ENCODE assay signal across 8 cellular contexts in the genomic region with DNA sequence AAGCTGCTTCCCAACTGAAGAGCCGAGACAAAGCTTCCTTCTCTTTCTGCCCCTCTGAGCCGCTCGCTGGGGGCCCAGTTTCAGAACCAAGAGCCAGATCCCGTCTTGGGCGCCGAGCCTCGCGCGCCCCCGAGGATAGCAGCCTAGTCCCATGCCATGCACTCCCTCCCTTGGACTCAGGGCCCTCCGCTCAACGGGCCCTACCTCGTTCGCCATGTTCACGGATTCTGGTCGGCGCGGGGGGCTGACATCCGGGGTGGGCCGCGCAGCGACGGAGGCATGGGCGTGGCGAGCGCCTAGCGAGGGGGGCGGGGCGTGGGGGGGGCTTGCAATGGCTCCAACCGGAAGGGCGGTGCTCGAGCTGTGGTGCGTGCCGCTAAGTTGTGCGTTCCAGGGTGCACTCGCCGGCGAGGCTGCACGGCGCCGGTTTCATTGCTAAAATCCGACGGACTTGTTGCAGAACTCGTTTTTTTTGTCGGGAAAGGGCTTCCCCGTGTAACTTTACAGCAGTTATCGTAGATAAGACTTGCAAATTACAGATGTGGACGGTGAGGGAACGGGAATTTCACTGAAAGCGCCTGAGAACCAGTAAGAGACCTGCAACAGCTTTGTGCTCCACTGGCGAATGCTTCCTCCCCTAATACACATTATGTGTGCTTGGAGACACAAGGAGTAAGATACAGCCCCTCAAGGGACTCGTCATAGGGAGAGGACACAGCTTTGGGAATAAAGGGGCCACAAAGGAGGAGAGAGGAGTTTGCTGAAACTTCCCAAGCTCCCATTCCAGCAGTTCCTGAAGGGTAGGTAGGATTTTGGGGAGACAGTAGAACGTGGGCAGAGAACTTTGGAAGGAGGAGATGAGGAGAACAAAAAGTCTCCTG. TPM values are rescaled to one million over a fixed set of nuclear protein-coding genes. Genes with fewer than 3 reads are reported as not detected.
DNase-seq lines count a peak whose midpoint lies in the region; ATAC-seq and TF ChIP-seq lines count a peak whose summit lies in the region.

A gene (minus strand): TSS at position 304 of the 881 bp plus-strand sequence. CDS start 88 bp downstream, at position 216.

- peak; percentile 93 for ATAC-seq in GM18907 (IDR thresholded peaks at IDR 0.05; ENCODE audit: unreplicated experiment)
- ATAC-seq in HG03139 (IDR thresholded peaks at IDR 0.05; ENCODE audit: unreplicated experiment) = peak; percentile 95

- H3K27me3 ChIP-seq in AG04450 (ENCODE audit: control insufficient read depth, insufficient read depth, low read length) = no peaks in the 10 kb centered on the region

- peak; percentile 55 for DNase-seq in AG04450 (ENCODE audit: low read depth, low spot score)
- DNase-seq in NCI-H2227 (lab: John Stamatoyannopoulos, UW; ENCODE audit: unreplicated experiment) = peak; percentile 84
- peak; percentile 81 for DNase-seq in activated CD4-positive, CD25-positive, alpha-beta regulatory T cell treated with anti-CD3 and anti-CD28 coated beads, Interleukin-2, amount 50 U/mL, for 16 hours (ENCODE audit: low read depth, low spot score)
- peak; percentile 82 for DNase-seq in central memory CD4-positive, alpha-beta T cell
- peak; percentile 82 for DNase-seq in iris pigment epithelial cell (ENCODE audit: low read depth)
- DNase-seq in stimulated activated CD4-positive, alpha-beta T cell treated with anti-CD3 and anti-CD28 coated beads, Interleukin-12 subunit alpha, Interleukin-12 subunit beta, amount 100 ng/mL, for 24 hours (ENCODE audit: low read depth in 2 of 2) = peak; percentile 82 to 84

- CTCF ChIA-PET in AG04450 (lab: Charles Lee) = interaction anchor here (0.6 to 1.6 kb wide), 4 partner anchors 33 to 317 kb away, joined by 4 to 6 read pairs (median 4); a partner anchor contains a TSS

- POLR2A ChIA-PET in AG04450 (lab: Yijun Ruan, JAX) = interaction anchor here (0.5 to 2.3 kb wide), 12 partner anchors 9 to 945 kb away, joined by 3 to 5 read pairs (median 4); a partner anchor contains a TSS

- peaks cover 5% of the 10 kb centered on the region; the same call in 1 of the 2 replicates for H3K9me3 ChIP-seq in AG04450 (ENCODE audit: control insufficient read depth, insufficient read depth, low read length)

- H3K27ac ChIP-seq in AG04450 (ENCODE audit: low read depth, low read length) = peak within 1 kb of the TSS; percentile 94

- peak within 1 kb of the TSS; percentile 90 for H3K4me3 ChIP-seq in AG04450 (ENCODE audit: low read depth, low read length)

- no peak for TF ChIP-seq CTCF in AG04450 (IDR thresholded peaks at IDR 0.05; ENCODE audit: low read depth, low read length)

RNA-seq across cellular contexts. Expression of the gene that starts here (rescaled TPM):
- 349 and 437 TPM in 2 replicates for polyA plus RNA-seq in AG04450 (2011; rRNA removed)
- polyA minus RNA-seq in AG04450 (2011; rRNA and poly(A)+ RNA removed) = 208 and 236 TPM in 2 replicates

Comparison
In these comparisons a context has a peak if more than half of its experiments do, and no peak if none do; other contexts are left out.
1. Peak in every context shown above with its lines: DNase-seq, ATAC-seq, H3K4me3 ChIP-seq and H3K27ac ChIP-seq.